ENCODE assay signal across 10 cellular contexts in the genomic region with DNA sequence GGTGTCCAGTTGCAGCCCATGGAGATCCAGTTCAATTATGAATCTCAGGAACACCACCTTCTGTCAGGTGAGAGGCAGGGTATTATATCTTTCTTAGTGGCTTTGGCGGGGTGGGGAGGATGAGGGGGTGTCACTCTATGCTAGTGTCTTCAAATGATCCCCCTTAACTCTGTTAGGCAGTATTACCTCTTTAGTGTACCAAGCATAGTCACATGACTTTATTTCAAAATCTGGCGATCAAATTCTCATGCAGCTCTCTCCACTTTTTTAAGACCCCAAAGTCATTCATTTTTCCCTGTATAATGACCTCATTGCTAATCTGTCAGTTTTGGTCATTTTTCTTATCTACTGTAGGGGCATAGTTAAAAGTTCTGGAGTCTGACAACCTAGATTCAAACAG. TPM values are rescaled to one million over a fixed set of nuclear protein-coding genes. Genes with fewer than 3 reads are reported as not detected.
DNase-seq lines count a peak whose midpoint lies in the region; ATAC-seq and TF ChIP-seq lines count a peak whose summit lies in the region.
"Had no signal": no experiment of that assay in that cellular context is flagged by ENCODE, and none has a peak within 500 bp of the region (broad histone marks: within the 10 kb centered on the region; RNA-seq: fewer than 3 reads in every experiment).

No MANE protein-coding gene starts in this region.

- H3K9me3 ChIP-seq in ES-I3 (ENCODE audit: control insufficient read depth, insufficient read depth, low read length) (peaks cover 2% of the 10 kb centered on the region; the same call in 1 of the 2 replicates), PC-3 (ENCODE audit: low read length) (no peaks in the 10 kb centered on the region), parathyroid adenoma (ENCODE audit: control insufficient read depth, low read length) (no peaks in the 10 kb centered on the region)

- CTCF ChIA-PET in PC-3 (lab: Charles Lee), result no interaction called here

- ATAC-seq in PC-3 (no peak), GM18498 (IDR thresholded peaks at IDR 0.05; ENCODE audit: unreplicated experiment) (no peak)

- H3K79me2 ChIP-seq in PC-3 (ENCODE audit: low read length) (peaks cover 27% of the 10 kb centered on the region), parathyroid adenoma (peaks cover 39% of the 10 kb centered on the region)

- no peak overlapping the region for H3K27ac ChIP-seq in PC-3 (ENCODE audit: low read length)
- peak overlapping the region; percentile 74 for H3K27ac ChIP-seq in parathyroid adenoma

- intact Hi-C loops in PC-3 (cut with micrococcal nuclease), result loop anchor here (2.0 kb wide), 1 partner anchor 54 kb away; a partner anchor contains a TSS

- H4K20me1 ChIP-seq in PC-3 (ENCODE audit: low read length), result no peaks in the 10 kb centered on the region

- H3K4me1 ChIP-seq in ES-I3 (ENCODE audit: insufficient read depth, low read length) (no peaks in the 10 kb centered on the region), PC-3 (ENCODE audit: insufficient read depth, low read length) (no peaks in the 10 kb centered on the region; the same call in 1 of the 2 replicates), parathyroid adenoma (no peaks in the 10 kb centered on the region)

- peak overlapping the region; percentile 92; the same call in 1 of the 2 replicates for H3K9ac ChIP-seq in ES-I3 (ENCODE audit: low read depth, low read length)
- H3K9ac ChIP-seq in PC-3 (ENCODE audit: low read length), result peak overlapping the region; percentile 92; the same call in 1 of the 2 replicates
- no peak overlapping the region for H3K9ac ChIP-seq in parathyroid adenoma

- POLR2A ChIA-PET in PC-3 (lab: Charles Lee; ENCODE audit: unreplicated experiment), result no interaction called here

- H3K4me2 ChIP-seq in PC-3 (ENCODE audit: low read length) (peak overlapping the region; percentile 84), parathyroid adenoma (ENCODE audit: low read length) (peak overlapping the region; percentile 78)

- no peak for DNase-seq in PC-3
- no peak for DNase-seq in epithelial cell of esophagus (ENCODE audit: low read depth)
- no peak for DNase-seq in AG08396 (ENCODE audit: low spot score)
- no peak for DNase-seq in retina
- no peak for DNase-seq in NCI-H748 (lab: John Stamatoyannopoulos, UW; ENCODE audit: unreplicated experiment)
- DNase-seq: effector CD4-positive, alpha-beta T cell; NCI-H345 had no signal

- no TSS peak for BruUV-seq in PC-3 (replicated peaks; lab: Mats Ljungman, UMichigan)

- no peaks in the 10 kb centered on the region for H3K9me2 ChIP-seq in PC-3 (replicated peaks; ENCODE audit: low read length)

- TF ChIP-seq CTCF in PC-3 (conservative IDR thresholded peaks at IDR 0.05; ENCODE audit: low read depth, low read length) (no peak), epithelial cell of esophagus (IDR thresholded peaks at IDR 0.05; ENCODE audit: insufficient read depth, low read depth, low read length, missing control alignments) (no peak), parathyroid adenoma (IDR thresholded peaks at IDR 0.05) (no peak)

- H3K27me3 ChIP-seq in PC-3 (ENCODE audit: low read length) (no peaks in the 10 kb centered on the region), parathyroid adenoma (ENCODE audit: control insufficient read depth, insufficient read depth, low read length) (no peaks in the 10 kb centered on the region)

- H3F3A ChIP-seq in PC-3 (ENCODE audit: low read length, unreplicated experiment), result no peaks in the 10 kb centered on the region

- H2AFZ ChIP-seq in PC-3 (ENCODE audit: low read length), result no peak overlapping the region
- H2AFZ ChIP-seq in parathyroid adenoma, result no peak overlapping the region

- peak overlapping the region; percentile 82 for H3K4me3 ChIP-seq in PC-3 (ENCODE audit: low read length)
- peak overlapping the region; percentile 85 for H3K4me3 ChIP-seq in epithelial cell of esophagus (ENCODE audit: low read length)
- H3K4me3 ChIP-seq in parathyroid adenoma (ENCODE audit: low read depth, low read length), result peak overlapping the region; percentile 89

- H3K36me3 ChIP-seq in ES-I3 (ENCODE audit: insufficient read depth, low read length) (peaks cover 4% of the 10 kb centered on the region; the same call in 1 of the 2 replicates), PC-3 (ENCODE audit: low read depth, low read length) (peaks cover 4% of the 10 kb centered on the region; the same call in 1 of the 2 replicates), parathyroid adenoma (ENCODE audit: control insufficient read depth, insufficient read depth, low read length) (no peaks in the 10 kb centered on the region)

RNA-seq across cellular contexts. Expression of a gene that starts 1.1 kb away (rescaled TPM):
- 2.8 and 3.5 TPM in 2 replicates for total RNA-seq in PC-3 (2014; rRNA removed)

RNA-seq across cellular contexts. Expression of a gene that starts 50.3 kb away (rescaled TPM):
- total RNA-seq in PC-3 (2014; rRNA removed), result 1.5 TPM in 2 replicates

RNA-seq across cellular contexts. Expression of a gene that starts 53.1 kb away (rescaled TPM):
- total RNA-seq in PC-3 (2014; rRNA removed), result 10.4 and 11.0 TPM in 2 replicates
